In the genomic region with DNA sequence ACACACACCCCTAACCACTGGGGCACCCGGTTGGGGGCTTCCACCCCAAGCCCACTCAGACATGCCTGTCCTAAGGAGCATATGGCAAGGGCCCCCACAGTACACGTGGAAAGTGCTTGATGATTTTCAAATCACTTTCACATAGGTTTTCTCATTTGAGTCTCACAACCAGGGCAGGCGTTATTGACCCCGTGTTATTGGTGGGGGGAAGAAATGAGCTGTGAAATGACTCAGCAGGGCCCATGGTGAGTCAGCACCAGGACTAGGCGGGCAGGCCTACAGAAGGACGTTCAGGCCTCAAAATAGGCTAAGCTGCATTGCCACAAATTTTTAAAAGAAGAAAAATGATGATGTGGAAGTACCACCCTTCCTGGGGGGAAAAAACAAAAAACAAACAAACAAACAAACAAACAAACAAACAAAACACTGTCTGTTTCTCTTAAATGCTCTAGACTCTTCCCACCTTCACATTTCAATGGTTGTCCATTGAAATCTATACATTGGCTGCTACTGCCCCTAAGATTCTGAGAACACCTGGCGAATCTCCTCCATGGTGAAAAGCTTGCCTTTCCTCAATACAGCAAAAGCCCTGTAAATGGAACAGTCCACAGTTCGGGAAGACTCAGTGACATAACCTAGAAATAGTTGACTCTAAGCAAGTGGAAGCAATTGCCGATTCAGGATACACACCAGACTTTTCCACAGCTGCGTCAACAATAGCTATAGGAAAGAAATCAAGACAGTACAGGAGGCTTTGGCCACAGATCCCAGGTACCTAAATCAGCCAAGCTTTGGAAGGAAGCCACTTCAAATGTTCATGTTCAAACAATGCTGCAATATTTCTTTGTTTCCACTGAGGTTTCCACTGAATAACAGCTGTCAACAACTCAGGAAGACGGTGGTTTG, we compare ENCODE assay signal across 1 cellular context.
A peak's percentile ranks its signal among the peaks of the same experiment; 100 is the strongest.
TF ChIP-seq lines count a peak whose summit lies in the region.

No MANE protein-coding gene starts in this region.

TF ChIP-seq in K562, 482 proteins besides CTCF, POLR2A, EP300 and RAD21 (continued from another document and continues in another):
- TF ChIP-seq, protein P1, sequence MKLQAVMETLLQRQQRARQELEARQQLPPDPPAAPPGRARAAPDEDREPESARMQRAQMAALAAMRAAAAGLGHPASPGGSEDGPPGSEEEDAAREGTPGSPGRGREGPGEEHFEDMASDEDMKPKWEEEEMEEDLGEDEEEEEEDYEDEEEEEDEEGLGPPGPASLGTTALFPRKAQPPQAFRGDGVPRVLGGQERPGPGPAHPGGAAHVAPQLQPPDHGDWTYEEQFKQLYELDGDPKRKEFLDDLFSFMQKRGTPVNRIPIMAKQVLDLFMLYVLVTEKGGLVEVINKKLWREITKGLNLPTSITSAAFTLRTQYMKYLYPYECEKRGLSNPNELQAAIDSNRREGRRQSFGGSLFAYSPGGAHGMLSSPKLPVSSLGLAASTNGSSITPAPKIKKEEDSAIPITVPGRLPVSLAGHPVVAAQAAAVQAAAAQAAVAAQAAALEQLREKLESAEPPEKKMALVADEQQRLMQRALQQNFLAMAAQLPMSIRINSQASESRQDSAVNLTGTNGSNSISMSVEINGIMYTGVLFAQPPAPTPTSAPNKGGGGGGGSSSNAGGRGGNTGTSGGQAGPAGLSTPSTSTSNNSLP (IDR thresholded peaks at IDR 0.05; ENCODE audit: borderline replicate concordance, low read depth, low read length), result no peak; the same call in 1 of the 2 replicates
- TF ChIP-seq ZNF263 (CRISPR knock-in tag; IDR thresholded peaks at IDR 0.05; ENCODE audit: borderline replicate concordance) (no peak), FOXK2 (conservative IDR thresholded peaks at IDR 0.05 in 1 of 2, IDR thresholded peaks at IDR 0.05 in 1 of 2; ENCODE audit: low read depth in 2 of 2) (no peak), PCBP2 (IDR thresholded peaks at IDR 0.05; ENCODE audit: low read depth, low read length, poor library complexity, severe bottlenecking) (no peak), ZNF445 (CRISPR knock-in tag; IDR thresholded peaks at IDR 0.05; ENCODE audit: low read depth) (peak; percentile 73), ZNF583 (CRISPR knock-in tag; IDR thresholded peaks at IDR 0.05) (peak; percentile 29; the same call in 1 of the 2 replicates), TAF1 (IDR thresholded peaks at IDR 0.05; ENCODE audit: control insufficient read depth, extremely low read depth, insufficient read depth, low read length, severe bottlenecking) (no peak), ZNF589 (CRISPR knock-in tag; IDR thresholded peaks at IDR 0.05; ENCODE audit: low read depth) (peak; percentile 88), TCF3 (CRISPR knock-in tag; IDR thresholded peaks at IDR 0.05) (no peak; the same call in 1 of the 2 replicates), KLF10 (CRISPR knock-in tag; IDR thresholded peaks at IDR 0.05) (no peak), YBX1 (IDR thresholded peaks at IDR 0.05) (no peak), NUFIP1 (IDR thresholded peaks at IDR 0.05; ENCODE audit: partially characterized antibody) (peak; percentile 50), HNRNPUL1 (IDR thresholded peaks at IDR 0.05; ENCODE audit: low read length) (no peak), ZNF644 (tag; IDR thresholded peaks at IDR 0.05; ENCODE audit: low read depth) (peak; percentile 91), TEAD2 (tag; IDR thresholded peaks at IDR 0.05) (peak; percentile 62), ZKSCAN3 (CRISPR knock-in tag; IDR thresholded peaks at IDR 0.05) (peak; percentile 9; the same call in 1 of the 2 replicates), SMARCA5 (IDR thresholded peaks at IDR 0.05) (0 out of 2 replicates have a peak, but pooled peaks have one; percentile 12), ZFP30 (CRISPR knock-in tag; IDR thresholded peaks at IDR 0.05; ENCODE audit: borderline replicate concordance) (no peak), ZEB2 (IDR thresholded peaks at IDR 0.05) (no peak), KDM4B (IDR thresholded peaks at IDR 0.05; ENCODE audit: borderline replicate concordance in 2 of 2, low read depth in 1 of 2) (no peak), ZNF384 (IDR thresholded peaks at IDR 0.05; ENCODE audit: low read depth, low read length) (no peak)
- TF ChIP-seq, protein P2, sequence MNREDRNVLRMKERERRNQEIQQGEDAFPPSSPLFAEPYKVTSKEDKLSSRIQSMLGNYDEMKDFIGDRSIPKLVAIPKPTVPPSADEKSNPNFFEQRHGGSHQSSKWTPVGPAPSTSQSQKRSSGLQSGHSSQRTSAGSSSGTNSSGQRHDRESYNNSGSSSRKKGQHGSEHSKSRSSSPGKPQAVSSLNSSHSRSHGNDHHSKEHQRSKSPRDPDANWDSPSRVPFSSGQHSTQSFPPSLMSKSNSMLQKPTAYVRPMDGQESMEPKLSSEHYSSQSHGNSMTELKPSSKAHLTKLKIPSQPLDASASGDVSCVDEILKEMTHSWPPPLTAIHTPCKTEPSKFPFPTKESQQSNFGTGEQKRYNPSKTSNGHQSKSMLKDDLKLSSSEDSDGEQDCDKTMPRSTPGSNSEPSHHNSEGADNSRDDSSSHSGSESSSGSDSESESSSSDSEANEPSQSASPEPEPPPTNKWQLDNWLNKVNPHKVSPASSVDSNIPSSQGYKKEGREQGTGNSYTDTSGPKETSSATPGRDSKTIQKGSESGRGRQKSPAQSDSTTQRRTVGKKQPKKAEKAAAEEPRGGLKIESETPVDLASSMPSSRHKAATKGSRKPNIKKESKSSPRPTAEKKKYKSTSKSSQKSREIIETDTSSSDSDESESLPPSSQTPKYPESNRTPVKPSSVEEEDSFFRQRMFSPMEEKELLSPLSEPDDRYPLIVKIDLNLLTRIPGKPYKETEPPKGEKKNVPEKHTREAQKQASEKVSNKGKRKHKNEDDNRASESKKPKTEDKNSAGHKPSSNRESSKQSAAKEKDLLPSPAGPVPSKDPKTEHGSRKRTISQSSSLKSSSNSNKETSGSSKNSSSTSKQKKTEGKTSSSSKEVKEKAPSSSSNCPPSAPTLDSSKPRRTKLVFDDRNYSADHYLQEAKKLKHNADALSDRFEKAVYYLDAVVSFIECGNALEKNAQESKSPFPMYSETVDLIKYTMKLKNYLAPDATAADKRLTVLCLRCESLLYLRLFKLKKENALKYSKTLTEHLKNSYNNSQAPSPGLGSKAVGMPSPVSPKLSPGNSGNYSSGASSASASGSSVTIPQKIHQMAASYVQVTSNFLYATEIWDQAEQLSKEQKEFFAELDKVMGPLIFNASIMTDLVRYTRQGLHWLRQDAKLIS (CRISPR knock-in tag; IDR thresholded peaks at IDR 0.05), result no peak
- TF ChIP-seq, protein P3, sequence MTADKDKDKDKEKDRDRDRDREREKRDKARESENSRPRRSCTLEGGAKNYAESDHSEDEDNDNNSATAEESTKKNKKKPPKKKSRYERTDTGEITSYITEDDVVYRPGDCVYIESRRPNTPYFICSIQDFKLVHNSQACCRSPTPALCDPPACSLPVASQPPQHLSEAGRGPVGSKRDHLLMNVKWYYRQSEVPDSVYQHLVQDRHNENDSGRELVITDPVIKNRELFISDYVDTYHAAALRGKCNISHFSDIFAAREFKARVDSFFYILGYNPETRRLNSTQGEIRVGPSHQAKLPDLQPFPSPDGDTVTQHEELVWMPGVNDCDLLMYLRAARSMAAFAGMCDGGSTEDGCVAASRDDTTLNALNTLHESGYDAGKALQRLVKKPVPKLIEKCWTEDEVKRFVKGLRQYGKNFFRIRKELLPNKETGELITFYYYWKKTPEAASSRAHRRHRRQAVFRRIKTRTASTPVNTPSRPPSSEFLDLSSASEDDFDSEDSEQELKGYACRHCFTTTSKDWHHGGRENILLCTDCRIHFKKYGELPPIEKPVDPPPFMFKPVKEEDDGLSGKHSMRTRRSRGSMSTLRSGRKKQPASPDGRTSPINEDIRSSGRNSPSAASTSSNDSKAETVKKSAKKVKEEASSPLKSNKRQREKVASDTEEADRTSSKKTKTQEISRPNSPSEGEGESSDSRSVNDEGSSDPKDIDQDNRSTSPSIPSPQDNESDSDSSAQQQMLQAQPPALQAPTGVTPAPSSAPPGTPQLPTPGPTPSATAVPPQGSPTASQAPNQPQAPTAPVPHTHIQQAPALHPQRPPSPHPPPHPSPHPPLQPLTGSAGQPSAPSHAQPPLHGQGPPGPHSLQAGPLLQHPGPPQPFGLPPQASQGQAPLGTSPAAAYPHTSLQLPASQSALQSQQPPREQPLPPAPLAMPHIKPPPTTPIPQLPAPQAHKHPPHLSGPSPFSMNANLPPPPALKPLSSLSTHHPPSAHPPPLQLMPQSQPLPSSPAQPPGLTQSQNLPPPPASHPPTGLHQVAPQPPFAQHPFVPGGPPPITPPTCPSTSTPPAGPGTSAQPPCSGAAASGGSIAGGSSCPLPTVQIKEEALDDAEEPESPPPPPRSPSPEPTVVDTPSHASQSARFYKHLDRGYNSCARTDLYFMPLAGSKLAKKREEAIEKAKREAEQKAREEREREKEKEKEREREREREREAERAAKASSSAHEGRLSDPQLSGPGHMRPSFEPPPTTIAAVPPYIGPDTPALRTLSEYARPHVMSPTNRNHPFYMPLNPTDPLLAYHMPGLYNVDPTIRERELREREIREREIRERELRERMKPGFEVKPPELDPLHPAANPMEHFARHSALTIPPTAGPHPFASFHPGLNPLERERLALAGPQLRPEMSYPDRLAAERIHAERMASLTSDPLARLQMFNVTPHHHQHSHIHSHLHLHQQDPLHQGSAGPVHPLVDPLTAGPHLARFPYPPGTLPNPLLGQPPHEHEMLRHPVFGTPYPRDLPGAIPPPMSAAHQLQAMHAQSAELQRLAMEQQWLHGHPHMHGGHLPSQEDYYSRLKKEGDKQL (CRISPR knock-in tag; IDR thresholded peaks at IDR 0.05; ENCODE audit: borderline replicate concordance), result no peak
- TF ChIP-seq, protein P4, sequence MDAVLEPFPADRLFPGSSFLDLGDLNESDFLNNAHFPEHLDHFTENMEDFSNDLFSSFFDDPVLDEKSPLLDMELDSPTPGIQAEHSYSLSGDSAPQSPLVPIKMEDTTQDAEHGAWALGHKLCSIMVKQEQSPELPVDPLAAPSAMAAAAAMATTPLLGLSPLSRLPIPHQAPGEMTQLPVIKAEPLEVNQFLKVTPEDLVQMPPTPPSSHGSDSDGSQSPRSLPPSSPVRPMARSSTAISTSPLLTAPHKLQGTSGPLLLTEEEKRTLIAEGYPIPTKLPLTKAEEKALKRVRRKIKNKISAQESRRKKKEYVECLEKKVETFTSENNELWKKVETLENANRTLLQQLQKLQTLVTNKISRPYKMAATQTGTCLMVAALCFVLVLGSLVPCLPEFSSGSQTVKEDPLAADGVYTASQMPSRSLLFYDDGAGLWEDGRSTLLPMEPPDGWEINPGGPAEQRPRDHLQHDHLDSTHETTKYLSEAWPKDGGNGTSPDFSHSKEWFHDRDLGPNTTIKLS (IDR thresholded peaks at IDR 0.05; ENCODE audit: borderline replicate concordance, low read depth), result no peak; the same call in 1 of the 2 replicates
- TF ChIP-seq, protein P5, sequence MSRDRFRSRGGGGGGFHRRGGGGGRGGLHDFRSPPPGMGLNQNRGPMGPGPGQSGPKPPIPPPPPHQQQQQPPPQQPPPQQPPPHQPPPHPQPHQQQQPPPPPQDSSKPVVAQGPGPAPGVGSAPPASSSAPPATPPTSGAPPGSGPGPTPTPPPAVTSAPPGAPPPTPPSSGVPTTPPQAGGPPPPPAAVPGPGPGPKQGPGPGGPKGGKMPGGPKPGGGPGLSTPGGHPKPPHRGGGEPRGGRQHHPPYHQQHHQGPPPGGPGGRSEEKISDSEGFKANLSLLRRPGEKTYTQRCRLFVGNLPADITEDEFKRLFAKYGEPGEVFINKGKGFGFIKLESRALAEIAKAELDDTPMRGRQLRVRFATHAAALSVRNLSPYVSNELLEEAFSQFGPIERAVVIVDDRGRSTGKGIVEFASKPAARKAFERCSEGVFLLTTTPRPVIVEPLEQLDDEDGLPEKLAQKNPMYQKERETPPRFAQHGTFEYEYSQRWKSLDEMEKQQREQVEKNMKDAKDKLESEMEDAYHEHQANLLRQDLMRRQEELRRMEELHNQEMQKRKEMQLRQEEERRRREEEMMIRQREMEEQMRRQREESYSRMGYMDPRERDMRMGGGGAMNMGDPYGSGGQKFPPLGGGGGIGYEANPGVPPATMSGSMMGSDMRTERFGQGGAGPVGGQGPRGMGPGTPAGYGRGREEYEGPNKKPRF (IDR thresholded peaks at IDR 0.05; ENCODE audit: low read depth, low read length), result no peak
- TF ChIP-seq, protein P6, sequence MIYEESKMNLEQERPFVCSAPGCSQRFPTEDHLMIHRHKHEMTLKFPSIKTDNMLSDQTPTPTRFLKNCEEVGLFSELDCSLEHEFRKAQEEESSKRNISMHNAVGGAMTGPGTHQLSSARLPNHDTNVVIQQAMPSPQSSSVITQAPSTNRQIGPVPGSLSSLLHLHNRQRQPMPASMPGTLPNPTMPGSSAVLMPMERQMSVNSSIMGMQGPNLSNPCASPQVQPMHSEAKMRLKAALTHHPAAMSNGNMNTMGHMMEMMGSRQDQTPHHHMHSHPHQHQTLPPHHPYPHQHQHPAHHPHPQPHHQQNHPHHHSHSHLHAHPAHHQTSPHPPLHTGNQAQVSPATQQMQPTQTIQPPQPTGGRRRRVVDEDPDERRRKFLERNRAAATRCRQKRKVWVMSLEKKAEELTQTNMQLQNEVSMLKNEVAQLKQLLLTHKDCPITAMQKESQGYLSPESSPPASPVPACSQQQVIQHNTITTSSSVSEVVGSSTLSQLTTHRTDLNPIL (CRISPR knock-in tag; IDR thresholded peaks at IDR 0.05), result no peak
- TF ChIP-seq, protein P7, sequence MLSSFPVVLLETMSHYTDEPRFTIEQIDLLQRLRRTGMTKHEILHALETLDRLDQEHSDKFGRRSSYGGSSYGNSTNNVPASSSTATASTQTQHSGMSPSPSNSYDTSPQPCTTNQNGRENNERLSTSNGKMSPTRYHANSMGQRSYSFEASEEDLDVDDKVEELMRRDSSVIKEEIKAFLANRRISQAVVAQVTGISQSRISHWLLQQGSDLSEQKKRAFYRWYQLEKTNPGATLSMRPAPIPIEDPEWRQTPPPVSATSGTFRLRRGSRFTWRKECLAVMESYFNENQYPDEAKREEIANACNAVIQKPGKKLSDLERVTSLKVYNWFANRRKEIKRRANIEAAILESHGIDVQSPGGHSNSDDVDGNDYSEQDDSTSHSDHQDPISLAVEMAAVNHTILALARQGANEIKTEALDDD (IDR thresholded peaks at IDR 0.05), result no peak
- TF ChIP-seq, protein P8, sequence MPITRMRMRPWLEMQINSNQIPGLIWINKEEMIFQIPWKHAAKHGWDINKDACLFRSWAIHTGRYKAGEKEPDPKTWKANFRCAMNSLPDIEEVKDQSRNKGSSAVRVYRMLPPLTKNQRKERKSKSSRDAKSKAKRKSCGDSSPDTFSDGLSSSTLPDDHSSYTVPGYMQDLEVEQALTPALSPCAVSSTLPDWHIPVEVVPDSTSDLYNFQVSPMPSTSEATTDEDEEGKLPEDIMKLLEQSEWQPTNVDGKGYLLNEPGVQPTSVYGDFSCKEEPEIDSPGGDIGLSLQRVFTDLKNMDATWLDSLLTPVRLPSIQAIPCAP (CRISPR knock-in tag; IDR thresholded peaks at IDR 0.05; ENCODE audit: borderline replicate concordance), result no peak
- TF ChIP-seq, protein P9, sequence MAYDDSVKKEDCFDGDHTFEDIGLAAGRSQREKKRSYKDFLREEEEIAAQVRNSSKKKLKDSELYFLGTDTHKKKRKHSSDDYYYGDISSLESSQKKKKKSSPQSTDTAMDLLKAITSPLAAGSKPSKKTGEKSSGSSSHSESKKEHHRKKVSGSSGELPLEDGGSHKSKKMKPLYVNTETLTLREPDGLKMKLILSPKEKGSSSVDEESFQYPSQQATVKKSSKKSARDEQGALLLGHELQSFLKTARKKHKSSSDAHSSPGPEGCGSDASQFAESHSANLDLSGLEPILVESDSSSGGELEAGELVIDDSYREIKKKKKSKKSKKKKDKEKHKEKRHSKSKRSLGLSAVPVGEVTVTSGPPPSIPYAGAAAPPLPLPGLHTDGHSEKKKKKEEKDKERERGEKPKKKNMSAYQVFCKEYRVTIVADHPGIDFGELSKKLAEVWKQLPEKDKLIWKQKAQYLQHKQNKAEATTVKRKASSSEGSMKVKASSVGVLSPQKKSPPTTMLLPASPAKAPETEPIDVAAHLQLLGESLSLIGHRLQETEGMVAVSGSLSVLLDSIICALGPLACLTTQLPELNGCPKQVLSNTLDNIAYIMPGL (CRISPR knock-in tag; IDR thresholded peaks at IDR 0.05), result no peak
